Comparison of ENCODE assay signal across 22 cellular contexts in genomic region chr9:36677611-36678010, GRCh38.
"Had no signal": no experiment of that assay in that cellular context is flagged by ENCODE, and none has a peak within 500 bp of the region (broad histone marks: within the 10 kb centered on the region; RNA-seq: fewer than 3 reads in every experiment).

No MANE protein-coding gene starts in this region.

- H3K36me3 ChIP-seq: breast epithelium, left lung, right atrium auricular region, thyroid gland, upper lobe of right lung had no signal

- H3K4me3 ChIP-seq: breast epithelium, left lung, lung, psoas muscle, right atrium auricular region, spleen, thyroid gland, upper lobe of right lung had no signal

- H3K27me3 Mint-ChIP-seq: activated CD4-positive, alpha-beta T cell treated with anti-CD3 and anti-CD28 coated beads, Interleukin-2, amount 10 ng/mL, durations not matched to agents 7 days and 5 days; activated CD8-positive, alpha-beta memory T cell treated with anti-CD3 and anti-CD28 coated beads, Interleukin-2, amount 10 ng/mL, durations not matched to agents 7 days and 5 days; activated CD8-positive, alpha-beta T cell treated with anti-CD3 and anti-CD28 coated beads for 36 hours; central memory CD8-positive, alpha-beta T cell; naive B cell had no signal

- H3K4me3 Mint-ChIP-seq: activated CD4-positive, alpha-beta T cell treated with anti-CD3 and anti-CD28 coated beads, Interleukin-2, amount 10 ng/mL, durations not matched to agents 7 days and 5 days; activated CD8-positive, alpha-beta memory T cell treated with anti-CD3 and anti-CD28 coated beads, Interleukin-2, amount 10 ng/mL, durations not matched to agents 7 days and 5 days; activated CD8-positive, alpha-beta T cell treated with anti-CD3 and anti-CD28 coated beads for 36 hours; activated naive CD8-positive, alpha-beta T cell treated with anti-CD3 and anti-CD28 coated beads for 36 hours; central memory CD8-positive, alpha-beta T cell; naive B cell had no signal

- H3K36me3 Mint-ChIP-seq: naive B cell had no signal

- H3K4me1 Mint-ChIP-seq: activated CD4-positive, alpha-beta T cell treated with anti-CD3 and anti-CD28 coated beads, Interleukin-2, amount 10 ng/mL, durations not matched to agents 7 days and 5 days; central memory CD8-positive, alpha-beta T cell; naive B cell had no signal

- H3K4me1 ChIP-seq: breast epithelium, left lung, psoas muscle, right atrium auricular region, spleen, thyroid gland, upper lobe of right lung had no signal

- H3K27me3 ChIP-seq: breast epithelium, left lung, right atrium auricular region, spleen, thyroid gland, upper lobe of right lung had no signal

- H3K9me3 Mint-ChIP-seq: activated CD8-positive, alpha-beta T cell treated with anti-CD3 and anti-CD28 coated beads for 36 hours; central memory CD8-positive, alpha-beta T cell had no signal

- H3K9me3 ChIP-seq: thyroid gland had no signal

- DNase-seq: activated CD4-positive, alpha-beta T cell treated with anti-CD3 and anti-CD28 coated beads, Interleukin-2, amount 10 ng/mL, durations not matched to agents 7 days and 5 days; activated CD8-positive, alpha-beta memory T cell treated with anti-CD3 and anti-CD28 coated beads, Interleukin-2, amount 10 ng/mL, durations not matched to agents 7 days and 5 days; activated CD8-positive, alpha-beta T cell treated with anti-CD3 and anti-CD28 coated beads for 36 hours; activated naive CD4-positive, alpha-beta T cell treated with Interleukin-2 at 50 U/mL for 16 hours; activated naive CD8-positive, alpha-beta T cell treated with anti-CD3 and anti-CD28 coated beads for 36 hours; effector memory CD4-positive, alpha-beta T cell; foreskin melanocyte; glutamatergic neuron; hippocampal formation; kidney glomerular epithelial cell; left lung; naive B cell; psoas muscle; spleen; stimulated activated CD4-positive, alpha-beta T cell treated with anti-CD3 and anti-CD28 coated beads, Interleukin-4, amount 100 ng/mL, for 1 hour; stimulated activated naive CD4-positive, alpha-beta T cell treated with Interleukin-2 at 50 U/mL for 16 hours; thyroid gland; upper lobe of right lung had no signal

- H3K27ac Mint-ChIP-seq: activated CD4-positive, alpha-beta T cell treated with anti-CD3 and anti-CD28 coated beads, Interleukin-2, amount 10 ng/mL, durations not matched to agents 7 days and 5 days; activated CD8-positive, alpha-beta memory T cell treated with anti-CD3 and anti-CD28 coated beads, Interleukin-2, amount 10 ng/mL, durations not matched to agents 7 days and 5 days; activated naive CD8-positive, alpha-beta T cell treated with anti-CD3 and anti-CD28 coated beads for 36 hours had no signal

- H3K27ac ChIP-seq: breast epithelium, left lung, psoas muscle, right atrium auricular region, spleen, thyroid gland, upper lobe of right lung had no signal
